Comparison of ENCODE assay signal across 8 cellular contexts in the genomic region with DNA sequence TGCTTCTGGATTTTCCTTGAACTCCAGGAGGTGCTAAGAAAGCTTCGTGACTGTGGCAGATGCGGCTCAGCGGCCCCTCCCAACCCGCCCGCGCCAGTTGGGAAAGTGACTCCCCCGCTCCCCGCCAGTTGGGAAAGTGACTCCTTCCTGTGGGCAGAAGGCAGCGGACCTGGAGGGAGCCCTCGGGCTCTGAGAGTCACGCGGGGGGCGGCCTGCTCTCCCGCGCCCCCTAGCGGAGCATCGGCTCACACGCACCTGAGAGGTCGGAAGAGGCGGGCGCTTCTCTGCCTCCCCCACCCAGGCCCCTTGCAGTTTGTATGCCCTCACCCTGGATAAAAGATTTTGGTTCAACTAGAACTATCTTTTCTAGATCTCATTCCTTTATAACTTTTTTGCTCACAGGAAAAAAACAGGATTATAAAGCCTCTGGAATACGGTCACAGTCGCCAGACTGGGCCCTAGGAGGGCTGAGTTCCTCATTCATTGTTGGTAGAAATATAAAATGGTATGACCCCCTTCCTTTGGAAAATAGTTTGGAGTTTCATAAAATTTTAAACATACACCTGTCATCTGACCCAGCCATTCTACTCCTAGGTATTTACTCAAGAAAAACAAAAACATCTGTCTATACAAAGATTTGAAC.
DNase-seq lines count a peak whose midpoint lies in the region; ATAC-seq and TF ChIP-seq lines count a peak whose summit lies in the region.
"Had no signal": no experiment of that assay in that cellular context is flagged by ENCODE, and none has a peak within 500 bp of the region (broad histone marks: within the 10 kb centered on the region; RNA-seq: fewer than 3 reads in every experiment).

No MANE protein-coding gene starts in this region.

- TF ChIP-seq CTCF in omental fat pad (IDR thresholded peaks at IDR 0.05): peak in 1 of 3 donors; percentile 8

- peaks cover 15% of the 10 kb centered on the region; the same call in 1 of the 2 replicates for H3K27me3 ChIP-seq in GM23248 (replicated peaks; ENCODE audit: insufficient read depth)
- H3K27me3 ChIP-seq: SJSA1 had no signal

- no peaks in the 10 kb centered on the region for H4K20me1 ChIP-seq in GM23248 (ENCODE audit: insufficient read depth)

- no peaks in the 10 kb centered on the region for H3F3A ChIP-seq in GM23248 (ENCODE audit: insufficient read depth)

- H3K27ac ChIP-seq in GM23248: no peak overlapping the region
- H3K27ac ChIP-seq: SJSA1 had no signal

- H3K9me3 ChIP-seq in GM23248 (ENCODE audit: low read depth): peaks cover 3% of the 10 kb centered on the region
- H3K9me3 ChIP-seq: SJSA1 had no signal

- H3K36me3 ChIP-seq in GM23248 (ENCODE audit: low read depth): no peaks in the 10 kb centered on the region
- H3K36me3 ChIP-seq: SJSA1 had no signal

- 21 to 36% methylated on average over 16 to 23 of the region's 23 CpGs for WGBS in GM23248 (ENCODE audit: low coverage in 1 of 2, low lambda C conversion rate in 2 of 2, missing lambda C conversion rate in 2 of 2), 2 experiments

- no peak for TF ChIP-seq POLR2A in erythroblast (IDR thresholded peaks at IDR 0.05; ENCODE audit: low read length)

- in situ Hi-C loops in GM23248 (cut with MboI): loop anchor here (25.0 kb wide), 1 partner anchor 482 kb away; no protein-coding TSS in a partner anchor

- no peak overlapping the region for H3K4me3 ChIP-seq in GM23248
- H3K4me3 ChIP-seq: SJSA1 had no signal

- no peaks in the 10 kb centered on the region for H3K9me2 ChIP-seq in GM23248 (ENCODE audit: insufficient read depth)

- ATAC-seq in omental fat pad (ENCODE audit: low FRiP score) (peak; percentile 53), GM21360 (IDR thresholded peaks at IDR 0.05; ENCODE audit: unreplicated experiment) (no peak)

- H3K4me2 ChIP-seq in GM23248 (ENCODE audit: unreplicated experiment): no peak overlapping the region

- no peaks in the 10 kb centered on the region for H3K79me2 ChIP-seq in GM23248 (ENCODE audit: insufficient read depth)

- H2AFZ ChIP-seq in GM23248: 0 out of 2 replicates have a peak overlapping the region, but pooled peaks have one; percentile 57

- no peaks in the 10 kb centered on the region for H3K4me1 ChIP-seq in GM23248 (ENCODE audit: insufficient read depth)

- peak; percentile 77 for DNase-seq in GM23248
- peak; percentile 36 to 37 for DNase-seq in activated CD4-positive, alpha-beta T cell treated with anti-CD3 and anti-CD28 coated beads, Interleukin-2, amount 50 U/mL, for 48 hours
- DNase-seq in erythroblast (lab: John Stamatoyannopoulos, UW): peak; percentile 34 to 53
- no peak for DNase-seq in omental fat pad (ENCODE audit: low spot score)
- no peak for DNase-seq in MV-4-11 (lab: John Stamatoyannopoulos, UW)
- DNase-seq in NCI-H1930 (lab: John Stamatoyannopoulos, UW): no peak

- H3K9ac ChIP-seq in GM23248: no peak overlapping the region

Comparison
In these comparisons a context has a peak if more than half of its experiments do, and no peak if none do; other contexts are left out.
1. DNase-seq: peak in GM23248 (single experiment), activated CD4-positive, alpha-beta T cell treated with anti-CD3 and anti-CD28 coated beads, Interleukin-2, amount 50 U/mL, for 48 hours (2 of 2) and erythroblast (2 of 2); none in omental fat pad (single experiment), MV-4-11 (single experiment) and NCI-H1930 (0 of 2).